Comparison of ENCODE assay signal across 25 cellular contexts in genomic region chr11:130547761-130548490, GRCh38.
"Had no signal": no experiment of that assay in that cellular context is flagged by ENCODE, and none has a peak within 500 bp of the region (broad histone marks: within the 10 kb centered on the region; RNA-seq: fewer than 3 reads in every experiment).

No MANE protein-coding gene starts in this region.

- H3K27me3 ChIP-seq: heart left ventricle, hepatocyte, neutrophil, right atrium auricular region, right lobe of liver, stomach, testis, tibial artery, uterus had no signal

- H3K27ac ChIP-seq: heart left ventricle, hepatocyte, left ventricle myocardium inferior, neutrophil, parathyroid adenoma, right atrium auricular region, right lobe of liver, stomach, testis, tibial artery, uterus had no signal

- H3K36me3 ChIP-seq: heart left ventricle, left ventricle myocardium inferior, neutrophil, right atrium auricular region, right lobe of liver, stomach, tibial artery, uterus had no signal

- DNase-seq: glutamatergic neuron; kidney glomerular epithelial cell; left cardiac atrium; left ventricle myocardium inferior; midbrain; mucosa of descending colon; naive thymus-derived CD4-positive, alpha-beta T cell; occipital lobe; right lobe of liver; stimulated activated CD4-positive, alpha-beta T cell treated with anti-CD3 and anti-CD28 coated beads, Interleukin-12 subunit alpha, Interleukin-12 subunit beta, amount 100 ng/mL, for 4 hours; stimulated activated CD4-positive, alpha-beta T cell treated with anti-CD3 and anti-CD28 coated beads, Interleukin-15, amount 100 ng/mL, for 24 hours; stimulated activated CD4-positive, alpha-beta T cell treated with anti-CD3 and anti-CD28 coated beads, Interleukin-2, amount 100 ng/mL, for 24 hours; stimulated activated CD4-positive, alpha-beta T cell treated with anti-CD3 and anti-CD28 coated beads, Interleukin-4, amount 100 ng/mL, for 1 hour; stimulated activated naive B cell treated with anti-CD40 and anti-IgM and Interleukin-4, amounts not matched to agents 10 μg/mL and 1 μg/mL and 100 μg/mL, for 72 hours; stimulated activated naive CD8-positive, alpha-beta T cell treated with anti-CD3 and anti-CD28 coated beads, Interleukin-15, Interleukin-2, amounts not matched to agents 100 U/mL and 50 U/mL, for 24 hours; stomach; testis; tibial artery; trophoblast cell; uterus had no signal

- H3K4me3 ChIP-seq: heart left ventricle, hepatocyte, left ventricle myocardium inferior, mucosa of descending colon, right atrium auricular region, right lobe of liver, stomach, testis, tibial artery, uterus had no signal

- H2AFZ ChIP-seq: hepatocyte, parathyroid adenoma had no signal

- H3K4me2 ChIP-seq: hepatocyte had no signal

- H3K9me3 ChIP-seq: heart left ventricle, left ventricle myocardium inferior, mucosa of descending colon, neutrophil, right atrium auricular region, right lobe of liver, stomach, testis, tibial artery, uterus had no signal

- H3K4me1 ChIP-seq: parathyroid adenoma, right lobe of liver, testis, tibial artery, uterus had no signal

- H3K9ac ChIP-seq: parathyroid adenoma had no signal

- ATAC-seq: left cardiac atrium; mucosa of descending colon; naive thymus-derived CD4-positive, alpha-beta T cell; right lobe of liver; stimulated activated naive B cell treated with anti-CD40 and anti-IgM and Interleukin-4, amounts not matched to agents 10 μg/mL and 1 μg/mL and 100 μg/mL, for 72 hours; stimulated activated naive CD8-positive, alpha-beta T cell treated with anti-CD3 and anti-CD28 coated beads, Interleukin-15, Interleukin-2, amounts not matched to agents 100 U/mL and 50 U/mL, for 24 hours had no signal
